Comparison of ENCODE assay signal across 17 cellular contexts in the genomic region with DNA sequence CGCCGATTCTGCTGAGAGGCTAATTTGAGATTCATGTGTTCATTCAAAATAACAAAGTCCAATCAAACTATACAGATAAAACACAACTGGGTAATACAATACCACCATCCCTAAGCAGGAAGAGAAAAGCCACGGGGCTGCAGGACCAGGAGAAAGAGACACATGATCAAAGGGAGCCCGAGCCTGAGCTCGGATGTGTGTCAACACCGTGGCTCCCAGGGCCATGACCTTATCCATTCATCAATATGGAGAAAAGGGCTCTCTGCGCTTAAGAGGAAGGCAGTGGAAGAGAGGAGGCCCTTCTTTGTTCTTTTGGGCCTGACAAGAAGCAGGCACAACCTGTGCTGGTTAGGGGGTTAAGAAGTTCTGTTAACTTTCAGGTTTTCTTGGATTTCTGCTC. TPM values are rescaled to one million over a fixed set of nuclear protein-coding genes. Genes with fewer than 3 reads are reported as not detected.
"Had no signal": no experiment of that assay in that cellular context is flagged by ENCODE, and none has a peak within 500 bp of the region (broad histone marks: within the 10 kb centered on the region; RNA-seq: fewer than 3 reads in every experiment).

No MANE protein-coding gene starts in this region.

- H3K9me3 ChIP-seq: breast epithelium, neutrophil, vagina had no signal

- H3K36me3 Mint-ChIP-seq: activated naive CD8-positive, alpha-beta T cell treated with anti-CD3 and anti-CD28 coated beads, Interleukin-2, amount 10 ng/mL, durations not matched to agents 7 days and 5 days had no signal

- H3K27ac ChIP-seq: breast epithelium, left lung, neutrophil, skin epidermis, vagina, VCaP had no signal

- H3K27me3 ChIP-seq: breast epithelium, left lung, neutrophil, vagina had no signal

- H3K27ac Mint-ChIP-seq: activated CD4-positive, alpha-beta T cell treated with anti-CD3 and anti-CD28 coated beads for 36 hours; activated CD8-positive, alpha-beta T cell treated with anti-CD3 and anti-CD28 coated beads for 36 hours; activated naive CD8-positive, alpha-beta T cell treated with anti-CD3 and anti-CD28 coated beads, Interleukin-2, amount 10 ng/mL, durations not matched to agents 7 days and 5 days; activated T-cell treated with anti-CD3 and anti-CD28 coated beads, Interleukin-2, amount 50 U/mL, for 72 hours had no signal

- H3K4me1 Mint-ChIP-seq: activated CD4-positive, alpha-beta T cell treated with anti-CD3 and anti-CD28 coated beads for 36 hours had no signal

- DNase-seq: activated CD4-positive, alpha-beta T cell treated with anti-CD3 and anti-CD28 coated beads for 36 hours; activated CD8-positive, alpha-beta memory T cell treated with anti-CD3 and anti-CD28 coated beads, Interleukin-2, amount 50 U/mL, for 4 hours; activated CD8-positive, alpha-beta T cell treated with anti-CD3 and anti-CD28 coated beads for 36 hours; activated gamma-delta T cell treated with Interleukin-2 at 50 U/mL for 16 hours; activated naive CD8-positive, alpha-beta T cell treated with anti-CD3 and anti-CD28 coated beads, Interleukin-2, amount 10 ng/mL, durations not matched to agents 7 days and 5 days; activated T-cell treated with anti-CD3 and anti-CD28 coated beads, Interleukin-2, amount 50 U/mL, for 72 hours; anterior cingulate cortex; foreskin melanocyte; head of caudate nucleus; left lung; retina had no signal

- FAIRE-seq: endothelial cell of umbilical vein had no signal

- H3K4me3 ChIP-seq: breast epithelium, left lung, skin epidermis, vagina had no signal

- H3K36me3 ChIP-seq: breast epithelium, left lung, neutrophil, vagina had no signal

- ATAC-seq: activated CD4-positive, alpha-beta T cell treated with anti-CD3 and anti-CD28 coated beads for 36 hours; activated CD8-positive, alpha-beta T cell treated with anti-CD3 and anti-CD28 coated beads for 36 hours; activated T-cell treated with anti-CD3 and anti-CD28 coated beads, Interleukin-2, amount 50 U/mL, for 72 hours; left lung had no signal

- H3K4me3 Mint-ChIP-seq: activated CD4-positive, alpha-beta T cell treated with anti-CD3 and anti-CD28 coated beads for 36 hours; activated CD8-positive, alpha-beta T cell treated with anti-CD3 and anti-CD28 coated beads for 36 hours; activated naive CD8-positive, alpha-beta T cell treated with anti-CD3 and anti-CD28 coated beads, Interleukin-2, amount 10 ng/mL, durations not matched to agents 7 days and 5 days; activated T-cell treated with anti-CD3 and anti-CD28 coated beads, Interleukin-2, amount 50 U/mL, for 72 hours had no signal

RNA-seq across cellular contexts. Expression of a gene that starts 56.7 kb away (rescaled TPM):
- total RNA-seq: endothelial cell of umbilical vein had no signal
